ENCODE assay signal across 11 cellular contexts in genomic region chr11:117071344-117071787, GRCh38. TPM values are rescaled to one million over a fixed set of nuclear protein-coding genes. Genes with fewer than 3 reads are reported as not detected.
A peak's percentile ranks its signal among the peaks of the same experiment; 100 is the strongest.
DNase-seq lines count a peak whose midpoint lies in the region; ATAC-seq and TF ChIP-seq lines count a peak whose summit lies in the region.
"Had no signal": no experiment of that assay in that cellular context is flagged by ENCODE, and none has a peak within 500 bp of the region (broad histone marks: within the 10 kb centered on the region; RNA-seq: fewer than 3 reads in every experiment).

No MANE protein-coding gene starts in this region.

- no peaks in the 10 kb centered on the region for H3K9me3 Mint-ChIP-seq in CD4-positive, alpha-beta T cell
- no peaks in the 10 kb centered on the region for H3K9me3 Mint-ChIP-seq in activated CD8-positive, alpha-beta T cell treated with anti-CD3 and anti-CD28 coated beads for 36 hours
- H3K9me3 Mint-ChIP-seq: neural crest cell had no signal

- DNase-seq in CD4-positive, alpha-beta T cell, result no peak
- peak; percentile 39 for DNase-seq in NCI-H1105 (lab: John Stamatoyannopoulos, UW)
- peak in 4 of 10 donors; percentile 43 to 64 (median 54) for DNase-seq in dorsolateral prefrontal cortex
- DNase-seq in myocyte (ENCODE audit: low read depth), result peak; percentile 69
- DNase-seq in stimulated activated CD4-positive, alpha-beta T cell treated with anti-CD3 and anti-CD28 coated beads, Interleukin-2, amount 100 ng/mL, for 48 hours, result no peak
- DNase-seq in coronary artery (ENCODE audit: low spot score), result no peak
- no peak for DNase-seq in activated CD8-positive, alpha-beta T cell treated with anti-CD3 and anti-CD28 coated beads for 36 hours
- DNase-seq: activated CD4-positive, alpha-beta T cell treated with anti-CD3 and anti-CD28 coated beads for 36 hours; effector CD8-positive, alpha-beta T cell had no signal

- peaks cover 70% of the 10 kb centered on the region for H3K4me1 Mint-ChIP-seq in CD4-positive, alpha-beta T cell (ENCODE audit: low read depth)
- peaks cover 63% of the 10 kb centered on the region for H3K4me1 Mint-ChIP-seq in activated CD8-positive, alpha-beta T cell treated with anti-CD3 and anti-CD28 coated beads for 36 hours (ENCODE audit: low read depth)

- CTCF ChIA-PET in CD4-positive, alpha-beta T cell (lab: Charles Lee), result no interaction called here
- CTCF ChIA-PET in activated CD8-positive, alpha-beta T cell treated with anti-CD3 and anti-CD28 coated beads for 36 hours (lab: Charles Lee), result interaction anchor here (0.5 to 1.6 kb wide), 3 partner anchors 12 to 46 kb away, joined by 3 to 4 read pairs (median 3); no protein-coding TSS in a partner anchor

- intact Hi-C loops in CD4-positive, alpha-beta T cell (cut with DNase I, micrococcal nuclease), result no loop called here
- intact Hi-C loops in dorsolateral prefrontal cortex (cut with DNase I), result no loop called here
- intact Hi-C loops in activated CD8-positive, alpha-beta T cell treated with anti-CD3 and anti-CD28 coated beads for 36 hours (cut with micrococcal nuclease), result no loop called here

- H3K27ac ChIP-seq in CD4-positive, alpha-beta T cell (ENCODE audit: low read depth, low read length), result no peak overlapping the region
- H3K27ac ChIP-seq in dorsolateral prefrontal cortex (peak overlapping the region; percentile 30 to 100 (median 90)), coronary artery (no peak overlapping the region)

- no peaks in the 10 kb centered on the region for H3K27me3 Mint-ChIP-seq in CD4-positive, alpha-beta T cell
- no peaks in the 10 kb centered on the region for H3K27me3 Mint-ChIP-seq in activated CD8-positive, alpha-beta T cell treated with anti-CD3 and anti-CD28 coated beads for 36 hours
- H3K27me3 Mint-ChIP-seq: activated CD4-positive, alpha-beta T cell treated with anti-CD3 and anti-CD28 coated beads for 36 hours had no signal

- no peak for TF ChIP-seq CTCF in CD4-positive, alpha-beta T cell (IDR thresholded peaks at IDR 0.05)
- no peak for TF ChIP-seq CTCF in dorsolateral prefrontal cortex (IDR thresholded peaks at IDR 0.05 in 54 of 56, conservative IDR thresholded peaks at IDR 0.05 in 2 of 56; ENCODE audit: low read depth in 1 of 56, partially characterized antibody in 56 of 56)
- TF ChIP-seq CTCF in coronary artery (IDR thresholded peaks at IDR 0.05), result no peak
- TF ChIP-seq CTCF in activated CD8-positive, alpha-beta T cell treated with anti-CD3 and anti-CD28 coated beads for 36 hours (IDR thresholded peaks at IDR 0.05), result no peak

- no peak overlapping the region for H3K27ac Mint-ChIP-seq in CD4-positive, alpha-beta T cell
- H3K27ac Mint-ChIP-seq in activated CD8-positive, alpha-beta T cell treated with anti-CD3 and anti-CD28 coated beads for 36 hours, result no peak overlapping the region
- H3K27ac Mint-ChIP-seq: activated CD4-positive, alpha-beta T cell treated with anti-CD3 and anti-CD28 coated beads for 36 hours had no signal

- peak overlapping the region; percentile 31 for H3K4me3 Mint-ChIP-seq in CD4-positive, alpha-beta T cell
- no peak overlapping the region for H3K4me3 Mint-ChIP-seq in activated CD8-positive, alpha-beta T cell treated with anti-CD3 and anti-CD28 coated beads for 36 hours
- H3K4me3 Mint-ChIP-seq: activated CD4-positive, alpha-beta T cell treated with anti-CD3 and anti-CD28 coated beads for 36 hours; neural crest cell had no signal

- H3K27me3 ChIP-seq in CD4-positive, alpha-beta T cell (ENCODE audit: control insufficient read depth, insufficient read depth, low read length), result no peaks in the 10 kb centered on the region
- H3K27me3 ChIP-seq in dorsolateral prefrontal cortex, result no peaks in the 10 kb centered on the region

- H3K4me3 ChIP-seq in dorsolateral prefrontal cortex, result peak overlapping the region in 8 of 59 donors; percentile 4 to 21 (median 8)
- no peak overlapping the region for H3K4me3 ChIP-seq in coronary artery

- POLR2A ChIA-PET in CD4-positive, alpha-beta T cell (lab: Charles Lee), result interaction anchor here (0.8 kb wide), 1 partner anchor 282 kb away, joined by 4 read pairs; no protein-coding TSS in a partner anchor
- POLR2A ChIA-PET in activated CD8-positive, alpha-beta T cell treated with anti-CD3 and anti-CD28 coated beads for 36 hours (lab: Charles Lee), result interaction anchor here (0.8 to 1.1 kb wide), 2 partner anchors 8 to 21 kb away, joined by 3 to 4 read pairs; no protein-coding TSS in a partner anchor

- H3K36me3 Mint-ChIP-seq in CD4-positive, alpha-beta T cell (ENCODE audit: low read depth), result peaks cover 8% of the 10 kb centered on the region
- peaks cover 4% of the 10 kb centered on the region for H3K36me3 Mint-ChIP-seq in activated CD8-positive, alpha-beta T cell treated with anti-CD3 and anti-CD28 coated beads for 36 hours (ENCODE audit: low read depth)

- H3K9me3 ChIP-seq in CD4-positive, alpha-beta T cell (ENCODE audit: control insufficient read depth, low read length), result no peaks in the 10 kb centered on the region

- no peak for ATAC-seq in CD4-positive, alpha-beta T cell (ENCODE audit: poor library complexity)
- no peak for ATAC-seq in activated CD8-positive, alpha-beta T cell treated with anti-CD3 and anti-CD28 coated beads for 36 hours
- ATAC-seq in HG02938 (IDR thresholded peaks at IDR 0.05; ENCODE audit: unreplicated experiment), result no peak
- ATAC-seq: activated CD4-positive, alpha-beta T cell treated with anti-CD3 and anti-CD28 coated beads for 36 hours had no signal

RNA-seq across cellular contexts. Expression of gene SIK3, which starts 26.9 kb away (rescaled TPM):
- 10 to 100 TPM; 81.4 to 86.1 TPM for total RNA-seq in CD4-positive, alpha-beta T cell
- total RNA-seq in dorsolateral prefrontal cortex, result 100 to 1,000 TPM; 101 to 349 (median 174) TPM
- total RNA-seq in myocyte, result 19.7 and 49.9 TPM in 2 replicates
- polyA plus RNA-seq in myocyte (2012), result 11.0 TPM
- 10 to 100 TPM; 18.7 to 24.1 TPM for total RNA-seq in activated CD8-positive, alpha-beta T cell treated with anti-CD3 and anti-CD28 coated beads for 36 hours

Comparison
In these comparisons a context has a peak if more than half of its experiments do, and no peak if none do; other contexts are left out.
1. DNase-seq: peak in NCI-H1105 (single experiment) and myocyte (single experiment); none in CD4-positive, alpha-beta T cell (0 of 10), stimulated activated CD4-positive, alpha-beta T cell treated with anti-CD3 and anti-CD28 coated beads, Interleukin-2, amount 100 ng/mL, for 48 hours (0 of 2), coronary artery (single experiment) and activated CD8-positive, alpha-beta T cell treated with anti-CD3 and anti-CD28 coated beads for 36 hours (single experiment).
2. H3K27ac ChIP-seq: peak in dorsolateral prefrontal cortex (59 of 59); none in CD4-positive, alpha-beta T cell (single experiment) and coronary artery (0 of 2).